Comparison of ENCODE assay signal across 8 cellular contexts in the genomic region with DNA sequence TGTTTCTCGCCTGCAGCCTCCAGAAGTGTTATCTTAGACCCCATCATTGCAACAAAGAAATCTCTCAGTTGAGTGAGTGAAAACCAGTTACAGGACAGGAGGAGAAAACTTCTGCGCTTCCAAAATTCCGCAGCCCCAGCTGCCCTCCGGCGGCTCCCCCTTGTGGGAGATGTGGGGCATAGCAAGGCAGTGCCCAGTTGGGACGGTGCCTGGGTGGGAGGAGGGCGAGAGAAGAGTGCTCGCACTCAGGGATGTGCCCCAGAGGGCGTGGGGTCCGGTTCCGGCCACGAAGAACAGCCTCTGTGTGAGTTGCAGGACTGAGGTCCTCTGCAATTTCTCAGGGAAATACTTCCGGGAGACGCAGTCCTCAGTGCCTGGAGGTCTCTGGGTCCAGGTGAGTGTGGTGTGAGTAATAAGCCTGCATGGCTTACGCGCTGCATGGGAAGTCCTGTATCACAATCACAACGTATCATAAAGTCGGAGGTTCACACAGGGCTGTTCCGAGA.
A peak's percentile ranks its signal among the peaks of the same experiment; 100 is the strongest.
DNase-seq lines count a peak whose midpoint lies in the region; ATAC-seq and TF ChIP-seq lines count a peak whose summit lies in the region.

No MANE protein-coding gene starts in this region.

- intact Hi-C loops in mucosa of descending colon (cut with DNase I, micrococcal nuclease) (loop anchor here (5.0 to 10.0 kb wide), 2 partner anchors 98 to 546 kb away; no protein-coding TSS in a partner anchor), stomach (cut with DNase I; ENCODE audit: low total_unique reads) (loop anchor here (5.0 kb wide), 1 partner anchor 546 kb away; no protein-coding TSS in a partner anchor)

- WGBS in stomach, 5 donors, result 13 to 18% (median 16%) methylated on average over 19 of the region's 19 CpGs

- no peak for TF ChIP-seq POLR2A in stomach (IDR thresholded peaks at IDR 0.05)

- no peaks in the 10 kb centered on the region for H3K9me3 ChIP-seq in mucosa of descending colon
- H3K9me3 ChIP-seq in stomach, result no peaks in the 10 kb centered on the region

- no peak for TF ChIP-seq EP300 in stomach (IDR thresholded peaks at IDR 0.05)

- H3K36me3 ChIP-seq in mucosa of descending colon (ENCODE audit: low read depth) (no peaks in the 10 kb centered on the region), stomach (no peaks in the 10 kb centered on the region)

- H3K4me3 ChIP-seq in mucosa of descending colon (no peak overlapping the region), stomach (peak overlapping the region; percentile 37 to 47 (median 40))

- peak; percentile 84 for DNase-seq in ELF-1 (ENCODE audit: low read depth, low spot score)
- DNase-seq in LoVo (ENCODE audit: low spot score), result peak; percentile 49
- peak; percentile 51 to 58 for DNase-seq in activated CD4-positive, alpha-beta T cell treated with anti-CD3 and anti-CD28 coated beads, Interleukin-2, amount 50 U/mL, for 48 hours
- DNase-seq in epithelial cell of prostate (ENCODE audit: low read depth, low spot score), result peak; percentile 46
- peak; percentile 39 to 69 (median 61) for DNase-seq in mucosa of descending colon
- DNase-seq in stomach, result peak; percentile 66

- TF ChIP-seq CTCF in mucosa of descending colon (IDR thresholded peaks at IDR 0.05) (peak; percentile 76), stomach (IDR thresholded peaks at IDR 0.05) (peak in 6 of 7 experiments; percentile 45 to 99 (median 90))

- peaks cover 0 to 7% (median 0%) of the 10 kb centered on the region in 3 donors for H3K27me3 ChIP-seq in stomach

- ATAC-seq in GM21619 (IDR thresholded peaks at IDR 0.05; ENCODE audit: unreplicated experiment) (peak; percentile 88), mucosa of descending colon (peak; percentile 89), HG03378 (IDR thresholded peaks at IDR 0.05; ENCODE audit: unreplicated experiment) (no peak)

- H3K27ac ChIP-seq in epithelial cell of prostate, result peak overlapping the region; percentile 75
- peak overlapping the region in 4 of 5 donors; percentile 14 to 75 (median 56) for H3K27ac ChIP-seq in stomach

- H3K4me1 ChIP-seq in mucosa of descending colon (ENCODE audit: low read depth) (peaks cover 8% of the 10 kb centered on the region), stomach (peaks cover 4 to 36% (median 20%) of the 10 kb centered on the region in 4 donors)
